ENCODE assay signal across 8 cellular contexts in the genomic region with DNA sequence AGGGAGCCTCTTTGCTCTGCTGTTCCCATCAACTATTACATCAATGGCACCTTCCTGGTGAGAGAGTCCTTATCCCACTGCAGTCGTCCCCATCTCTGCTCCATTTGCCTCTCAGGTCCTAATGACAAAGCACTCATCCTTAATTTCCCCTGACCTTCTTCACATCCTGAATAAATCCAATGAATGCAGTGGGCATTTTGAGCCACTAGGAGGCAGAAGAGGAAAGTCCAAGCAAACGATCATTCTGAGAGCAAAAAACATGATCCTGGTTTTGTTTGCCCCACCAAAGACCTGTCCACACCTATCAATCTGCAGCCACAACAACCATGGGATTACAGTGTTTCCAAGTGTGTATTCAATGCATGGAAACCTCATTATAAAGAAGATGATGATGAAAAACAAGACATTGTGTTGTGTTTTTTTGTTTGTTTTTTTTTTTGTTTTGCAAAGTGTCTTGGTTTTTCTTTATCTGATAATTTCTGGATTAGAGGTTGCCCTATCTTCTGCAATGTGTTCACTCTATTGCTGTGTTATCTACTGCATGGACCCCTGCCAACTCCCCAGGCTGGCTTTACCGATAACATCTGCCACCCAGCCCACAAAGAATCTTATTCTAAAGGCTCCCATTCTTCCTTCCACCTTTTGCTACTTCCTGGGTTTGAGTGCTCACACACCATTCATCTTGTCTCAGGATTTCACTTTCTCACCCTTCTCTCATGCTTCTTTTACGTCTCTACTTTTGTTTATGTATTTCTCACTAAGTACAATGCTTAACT.
DNase-seq lines count a peak whose midpoint lies in the region; ATAC-seq and TF ChIP-seq lines count a peak whose summit lies in the region.

No MANE protein-coding gene starts in this region.

- peak; percentile 23 for DNase-seq in DMS153 treated with DMSO at 0.1 percent for 48 hours (lab: John Stamatoyannopoulos, UW; ENCODE audit: unreplicated experiment)
- peak; percentile 2 for DNase-seq in GM19238 (ENCODE audit: insufficient read length, low spot score)
- DNase-seq in NCI-H1105 treated with DMSO at 0.1 percent for 48 hours (lab: John Stamatoyannopoulos, UW): peak; percentile 37
- DNase-seq in adipocyte (ENCODE audit: low read depth): peak; percentile 16
- no peak for DNase-seq in left lung
- DNase-seq in 8988T: no peak
- no peak for DNase-seq in middle frontal gyrus (ENCODE audit: extremely low spot score, low spot score)

- H3K4me3 ChIP-seq in adipocyte (ENCODE audit: low read length) (no peak overlapping the region), left lung (no peak overlapping the region)

- peak; percentile 29 to 58 for TF ChIP-seq CTCF in left lung (IDR thresholded peaks at IDR 0.05)

- H3K27me3 ChIP-seq in adipocyte (replicated peaks; ENCODE audit: control insufficient read depth, insufficient read depth, low read length) (no peaks in the 10 kb centered on the region), left lung (no peaks in the 10 kb centered on the region)

- H3K9ac ChIP-seq in adipocyte (ENCODE audit: low read length): no peak overlapping the region

- H3K4me1 ChIP-seq in adipocyte (ENCODE audit: control insufficient read depth, insufficient read depth, low read length) (no peaks in the 10 kb centered on the region), left lung (no peaks in the 10 kb centered on the region)

- intact Hi-C loops in left lung (cut with DNase I): no loop called here

- H3K27ac ChIP-seq in left lung: no peak overlapping the region

- ATAC-seq in left lung (peak; percentile 57), HG02973 (IDR thresholded peaks at IDR 0.05; ENCODE audit: unreplicated experiment) (no peak)

- H3K9me3 ChIP-seq in adipocyte (ENCODE audit: control insufficient read depth, low read length) (no peaks in the 10 kb centered on the region), left lung (no peaks in the 10 kb centered on the region)

- no peaks in the 10 kb centered on the region for H3K36me3 ChIP-seq in adipocyte (ENCODE audit: control insufficient read depth, insufficient read depth, low read length, severe bottlenecking)
- H3K36me3 ChIP-seq in left lung: no peaks in the 10 kb centered on the region

Comparison
In these comparisons a context has a peak if more than half of its experiments do, and no peak if none do; other contexts are left out.
1. DNase-seq: peak in DMS153 treated with DMSO at 0.1 percent for 48 hours (single experiment), GM19238 (single experiment), NCI-H1105 treated with DMSO at 0.1 percent for 48 hours (single experiment) and adipocyte (single experiment); none in left lung (0 of 2), 8988T (single experiment) and middle frontal gyrus (single experiment).